In the genomic region with DNA sequence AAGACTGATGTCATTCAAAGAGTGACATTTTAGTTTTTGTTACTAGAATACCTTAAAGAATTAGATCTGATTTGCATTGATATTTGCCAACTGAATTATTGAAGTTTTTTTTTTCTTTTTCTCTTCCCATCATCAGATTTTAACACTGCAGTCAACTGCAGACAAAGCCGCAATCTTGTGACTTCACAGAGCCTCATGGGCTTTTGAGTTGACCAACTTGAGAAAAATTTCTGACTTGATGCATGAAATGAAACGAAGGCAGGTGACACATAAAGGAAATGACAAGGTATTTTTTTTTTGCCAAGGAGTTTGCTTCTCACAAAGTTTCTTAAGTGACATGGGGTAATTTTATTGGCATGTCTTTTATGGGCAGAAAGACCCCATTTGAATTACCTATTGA, we compare ENCODE assay signal across 26 cellular contexts.
"Had no signal": no experiment of that assay in that cellular context is flagged by ENCODE, and none has a peak within 500 bp of the region (broad histone marks: within the 10 kb centered on the region; RNA-seq: fewer than 3 reads in every experiment).

No MANE protein-coding gene starts in this region.

- H3K9me3 Mint-ChIP-seq: neural progenitor cell had no signal

- H3K4me1 Mint-ChIP-seq: immature natural killer cell had no signal

- DNase-seq: colonic mucosa; effector CD4-positive, alpha-beta T cell; endodermal cell; glutamatergic neuron; immature natural killer cell; kidney; left colon; left ventricle myocardium superior; mesenchymal stem cell; midbrain; nucleus accumbens; ovary; sigmoid colon; stimulated activated CD4-positive, alpha-beta T cell treated with anti-CD3 and anti-CD28 coated beads, Interleukin-12 subunit alpha, Interleukin-12 subunit beta, amount 100 ng/mL, for 4 hours; stimulated activated naive CD4-positive, alpha-beta T cell; stomach; substantia nigra; transverse colon had no signal

- H3K4me2 ChIP-seq: neural progenitor cell had no signal

- H3K36me3 ChIP-seq: colonic mucosa, gastroesophageal sphincter, neural progenitor cell, ovary, right atrium auricular region, sigmoid colon, stomach, thoracic aorta, transverse colon had no signal

- H3K27me3 ChIP-seq: colonic mucosa, gastroesophageal sphincter, neural progenitor cell, ovary, right atrium auricular region, sigmoid colon, stomach, transverse colon had no signal

- H3K36me3 Mint-ChIP-seq: immature natural killer cell; natural killer cell treated with Interleukin-12 subunit alpha and Interleukin-12 subunit beta and Interleukin-15 and Interleukin-18, amount 100 ng/mL, for 72 hours; neural progenitor cell had no signal

- H3K27ac Mint-ChIP-seq: endodermal cell; immature natural killer cell; natural killer cell treated with Interleukin-12 subunit alpha and Interleukin-12 subunit beta and Interleukin-15 and Interleukin-18, amount 100 ng/mL, for 72 hours; neural progenitor cell had no signal

- H3K4me1 ChIP-seq: colonic mucosa, gastroesophageal sphincter, neural progenitor cell, stomach, transverse colon had no signal

- H3K9me3 ChIP-seq: colonic mucosa, gastroesophageal sphincter, ovary, right atrium auricular region, sigmoid colon, stomach, thoracic aorta, transverse colon had no signal

- FAIRE-seq: endothelial cell of umbilical vein, kidney had no signal

- H3K27me3 Mint-ChIP-seq: natural killer cell treated with Interleukin-12 subunit alpha and Interleukin-12 subunit beta and Interleukin-15 and Interleukin-18, amount 100 ng/mL, for 72 hours had no signal

- H3K4me3 Mint-ChIP-seq: endodermal cell; immature natural killer cell; natural killer cell treated with Interleukin-12 subunit alpha and Interleukin-12 subunit beta and Interleukin-15 and Interleukin-18, amount 100 ng/mL, for 72 hours; neural progenitor cell had no signal

- H3K27ac ChIP-seq: colonic mucosa, gastroesophageal sphincter, neural progenitor cell, ovary, right atrium auricular region, sigmoid colon, skin epidermis, stomach, thoracic aorta, transverse colon had no signal

- H2AFZ ChIP-seq: neural progenitor cell had no signal

- H3K9ac ChIP-seq: neural progenitor cell had no signal

- H3K4me3 ChIP-seq: colonic mucosa, gastroesophageal sphincter, lung, neural progenitor cell, ovary, right atrium auricular region, sigmoid colon, skin epidermis, stomach, thoracic aorta, transverse colon had no signal
